ENCODE assay signal across 27 cellular contexts in the genomic region with DNA sequence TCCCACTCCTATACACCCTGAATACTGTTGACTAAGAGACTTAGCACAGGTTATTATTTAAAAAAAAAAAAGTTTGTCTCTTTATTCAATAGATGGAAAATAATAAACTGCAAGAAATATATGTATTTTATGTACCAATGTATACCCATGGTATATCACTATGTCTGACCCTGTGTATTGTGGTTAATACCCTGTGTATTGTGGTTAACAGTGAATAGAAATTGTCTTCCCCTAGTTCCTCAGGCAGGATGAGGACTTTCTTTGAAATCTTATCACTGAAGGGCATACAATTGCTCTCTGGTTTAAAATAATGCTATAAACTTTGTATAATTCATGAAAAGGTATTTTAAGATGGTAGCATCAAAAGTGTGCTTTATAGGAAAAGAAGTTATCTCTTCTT.
"Had no signal": no experiment of that assay in that cellular context is flagged by ENCODE, and none has a peak within 500 bp of the region (broad histone marks: within the 10 kb centered on the region; RNA-seq: fewer than 3 reads in every experiment).

No MANE protein-coding gene starts in this region.

- H3K27me3 ChIP-seq: ascending aorta, brain microvascular endothelial cell, gastroesophageal sphincter, neural progenitor cell, testis had no signal

- H3K9ac ChIP-seq: neural progenitor cell, parathyroid adenoma had no signal

- H3K4me2 ChIP-seq: neural progenitor cell had no signal

- DNase-seq: activated CD4-positive, alpha-beta T cell treated with anti-CD3 and anti-CD28 coated beads for 36 hours; activated CD4-positive, CD25-positive, alpha-beta regulatory T cell; activated CD8-positive, alpha-beta memory T cell treated with anti-CD3 and anti-CD28 coated beads, Interleukin-2, amount 10 ng/mL, durations not matched to agents 7 days and 5 days; activated CD8-positive, alpha-beta T cell treated with anti-CD3 and anti-CD28 coated beads, Interleukin-2, amount 10 ng/mL, durations not matched to agents 7 days and 5 days; activated naive CD4-positive, alpha-beta T cell treated with Interleukin-2 at 50 U/mL for 16 hours; activated T-cell treated with anti-CD3 and anti-CD28 coated beads, Interleukin-2, amount 50 U/mL, for 48 hours; brain microvascular endothelial cell; caudate nucleus; effector CD8-positive, alpha-beta T cell; erythroblast; hippocampal formation; kidney; left colon; midbrain; naive thymus-derived CD4-positive, alpha-beta T cell; occipital lobe; right cardiac atrium; stimulated activated CD4-positive, alpha-beta T cell treated with anti-CD3 and anti-CD28 coated beads, Interleukin-2, amount 100 ng/mL, for 48 hours; stimulated activated naive CD8-positive, alpha-beta T cell treated with anti-CD3 and anti-CD28 coated beads, Interleukin-15, Interleukin-2, amounts not matched to agents 100 U/mL and 50 U/mL, for 24 hours; T-cell; testis had no signal

- H3K27ac ChIP-seq: ascending aorta, brain microvascular endothelial cell, gastroesophageal sphincter, neural progenitor cell, parathyroid adenoma, testis had no signal

- H3K36me3 Mint-ChIP-seq: neural progenitor cell, T-cell had no signal

- H3K36me3 ChIP-seq: ascending aorta, brain microvascular endothelial cell, gastroesophageal sphincter, neural progenitor cell had no signal

- H3K27me3 Mint-ChIP-seq: activated CD8-positive, alpha-beta memory T cell treated with anti-CD3 and anti-CD28 coated beads, Interleukin-2, amount 10 ng/mL, durations not matched to agents 7 days and 5 days; activated naive CD8-positive, alpha-beta T cell; T-cell had no signal

- H3K4me1 Mint-ChIP-seq: neural progenitor cell had no signal

- H2AFZ ChIP-seq: neural progenitor cell, parathyroid adenoma had no signal

- H3K4me1 ChIP-seq: ascending aorta, gastroesophageal sphincter, neural progenitor cell, parathyroid adenoma, testis had no signal

- H3K27ac Mint-ChIP-seq: activated CD4-positive, alpha-beta T cell treated with anti-CD3 and anti-CD28 coated beads for 36 hours; activated CD8-positive, alpha-beta memory T cell treated with anti-CD3 and anti-CD28 coated beads, Interleukin-2, amount 10 ng/mL, durations not matched to agents 7 days and 5 days; activated naive CD8-positive, alpha-beta T cell; neural progenitor cell; T-cell had no signal

- H3K4me3 ChIP-seq: ascending aorta, gastroesophageal sphincter, neural progenitor cell, testis had no signal

- ATAC-seq: activated CD8-positive, alpha-beta T cell treated with anti-CD3 and anti-CD28 coated beads, Interleukin-2, amount 10 ng/mL, durations not matched to agents 7 days and 5 days; gastroesophageal sphincter; naive thymus-derived CD4-positive, alpha-beta T cell; right cardiac atrium; stimulated activated naive CD8-positive, alpha-beta T cell treated with anti-CD3 and anti-CD28 coated beads, Interleukin-15, Interleukin-2, amounts not matched to agents 100 U/mL and 50 U/mL, for 24 hours; T-cell had no signal

- H3K79me2 ChIP-seq: parathyroid adenoma had no signal

- H3K4me3 Mint-ChIP-seq: activated CD4-positive, alpha-beta T cell treated with anti-CD3 and anti-CD28 coated beads for 36 hours; activated CD8-positive, alpha-beta memory T cell treated with anti-CD3 and anti-CD28 coated beads, Interleukin-2, amount 10 ng/mL, durations not matched to agents 7 days and 5 days; activated CD8-positive, alpha-beta T cell treated with anti-CD3 and anti-CD28 coated beads, Interleukin-2, amount 10 ng/mL, durations not matched to agents 7 days and 5 days; activated naive CD8-positive, alpha-beta T cell; naive thymus-derived CD4-positive, alpha-beta T cell; neural progenitor cell; T-cell had no signal

- H3K9me3 ChIP-seq: ascending aorta, gastroesophageal sphincter, testis had no signal

- H3K9me3 Mint-ChIP-seq: neural progenitor cell had no signal

- FAIRE-seq: kidney, urothelium cell line had no signal
